In the genomic region with DNA sequence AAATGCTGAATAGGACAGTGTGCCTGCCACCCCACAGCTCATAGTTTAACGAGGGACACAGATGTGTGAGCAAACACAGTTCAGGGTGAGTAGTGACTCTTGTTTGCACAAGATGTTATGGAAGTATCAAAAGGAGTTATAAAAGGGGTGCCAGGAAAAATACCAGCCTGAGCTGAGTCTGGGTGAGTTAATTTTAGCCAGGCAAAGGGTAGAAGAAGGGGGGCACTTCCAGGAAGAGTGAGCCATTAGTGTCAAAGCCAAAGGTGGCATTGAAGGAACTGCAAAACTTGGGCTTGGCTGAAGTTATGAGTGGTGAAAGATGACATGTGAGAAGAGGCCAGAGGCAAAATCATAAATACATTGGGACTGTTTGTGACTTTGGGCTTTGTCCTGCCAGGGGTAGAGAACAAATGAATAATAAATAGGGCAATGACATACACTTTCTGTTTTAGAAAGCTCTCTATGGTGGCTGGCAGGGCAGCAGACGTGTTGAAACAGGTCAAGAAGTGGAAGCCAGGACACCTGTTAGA, we compare ENCODE assay signal across 14 cellular contexts. TPM values are rescaled to one million over a fixed set of nuclear protein-coding genes. Genes with fewer than 3 reads are reported as not detected.
DNase-seq lines count a peak whose midpoint lies in the region; ATAC-seq and TF ChIP-seq lines count a peak whose summit lies in the region.
"Had no signal": no experiment of that assay in that cellular context is flagged by ENCODE, and none has a peak within 500 bp of the region (broad histone marks: within the 10 kb centered on the region; RNA-seq: fewer than 3 reads in every experiment).

No MANE protein-coding gene starts in this region.

- no peaks in the 10 kb centered on the region for H3K9me3 ChIP-seq in lung (ENCODE audit: control insufficient read depth in 2 of 2, insufficient read depth in 1 of 2, low read length in 1 of 2)

- peak overlapping the region; percentile 71 for H3K27ac Mint-ChIP-seq in activated naive CD4-positive, alpha-beta T cell treated with anti-CD3 and anti-CD28 coated beads for 36 hours
- H3K27ac Mint-ChIP-seq in activated naive CD8-positive, alpha-beta T cell = peak overlapping the region; percentile 90
- H3K27ac Mint-ChIP-seq in type B pancreatic cell = peak overlapping the region; percentile 30

- peaks cover 38% of the 10 kb centered on the region for H3K4me1 Mint-ChIP-seq in activated naive CD4-positive, alpha-beta T cell treated with anti-CD3 and anti-CD28 coated beads for 36 hours (ENCODE audit: low read depth)
- H3K4me1 Mint-ChIP-seq in activated naive CD8-positive, alpha-beta T cell (ENCODE audit: low read depth) = peaks cover 42% of the 10 kb centered on the region
- peaks cover 24% of the 10 kb centered on the region for H3K4me1 Mint-ChIP-seq in type B pancreatic cell (ENCODE audit: unreplicated experiment)

- TF ChIP-seq CTCF in lung (IDR thresholded peaks at IDR 0.05; ENCODE audit: control extremely low read depth, extremely low read depth) (no peak), type B pancreatic cell (conservative IDR thresholded peaks at IDR 0.05) (no peak)

- H3K36me3 ChIP-seq in lung (ENCODE audit: control insufficient read depth in 2 of 2, insufficient read depth in 2 of 2, low read length in 2 of 2) = no peaks in the 10 kb centered on the region

- ATAC-seq in lung (ENCODE audit: insufficient read depth, low FRiP score) (no peak), GM19023 (IDR thresholded peaks at IDR 0.05; ENCODE audit: unreplicated experiment) (no peak), GM19455 (IDR thresholded peaks at IDR 0.05; ENCODE audit: unreplicated experiment) (no peak)
- ATAC-seq: stimulated activated naive B cell treated with anti-CD40 and anti-IgM and Interleukin-4, amounts not matched to agents 10 μg/mL and 1 μg/mL and 100 μg/mL, for 72 hours had no signal

- intact Hi-C loops in activated naive CD4-positive, alpha-beta T cell treated with anti-CD3 and anti-CD28 coated beads for 36 hours (cut with micrococcal nuclease) = loop anchor here (5.0 to 10.0 kb wide), 3 partner anchors 310 to 1613 kb away; partner anchors contain the start of genes COPS2 and LYSMD2

- H3K4me3 Mint-ChIP-seq in activated naive CD4-positive, alpha-beta T cell treated with anti-CD3 and anti-CD28 coated beads for 36 hours = no peak overlapping the region
- peak overlapping the region; percentile 94 for H3K4me3 Mint-ChIP-seq in activated naive CD8-positive, alpha-beta T cell
- peak overlapping the region; percentile 52 for H3K4me3 Mint-ChIP-seq in type B pancreatic cell

- no peaks in the 10 kb centered on the region for H3K27me3 Mint-ChIP-seq in activated naive CD4-positive, alpha-beta T cell treated with anti-CD3 and anti-CD28 coated beads for 36 hours (ENCODE audit: low read depth)
- no peaks in the 10 kb centered on the region for H3K27me3 Mint-ChIP-seq in activated naive CD8-positive, alpha-beta T cell
- no peaks in the 10 kb centered on the region for H3K27me3 Mint-ChIP-seq in type B pancreatic cell
- H3K27me3 Mint-ChIP-seq: stimulated activated naive B cell treated with anti-CD40 and anti-IgM and Interleukin-4, amounts not matched to agents 10 μg/mL and 1 μg/mL and 100 μg/mL, for 72 hours had no signal

- peaks cover 0 to 4% of the 10 kb centered on the region in 2 donors for H3K4me1 ChIP-seq in lung (ENCODE audit: control insufficient read depth in 2 of 2, insufficient read depth in 2 of 2, low read length in 2 of 2)

- peak; percentile 23 for DNase-seq in activated naive CD4-positive, alpha-beta T cell treated with anti-CD3 and anti-CD28 coated beads for 36 hours
- no peak for DNase-seq in activated naive CD4-positive, alpha-beta T cell (lab: John Stamatoyannopoulos, UW)
- no peak for DNase-seq in lung (ENCODE audit: low spot score)
- DNase-seq in type B pancreatic cell (ENCODE audit: extremely low spot score, unreplicated experiment) = no peak
- no peak for DNase-seq in T-helper 9 cell
- DNase-seq: AML-193; effector memory CD4-positive, alpha-beta T cell; H7; hippocampal formation; NCI-H226; stimulated activated naive B cell treated with anti-CD40 and anti-IgM and Interleukin-4, amounts not matched to agents 10 μg/mL and 1 μg/mL and 100 μg/mL, for 72 hours had no signal

- peaks cover 8% of the 10 kb centered on the region for H3K36me3 Mint-ChIP-seq in activated naive CD4-positive, alpha-beta T cell treated with anti-CD3 and anti-CD28 coated beads for 36 hours (ENCODE audit: low read depth)
- H3K36me3 Mint-ChIP-seq in activated naive CD8-positive, alpha-beta T cell = peaks cover 3% of the 10 kb centered on the region
- peaks cover 5% of the 10 kb centered on the region for H3K36me3 Mint-ChIP-seq in type B pancreatic cell

- WGBS in lung, 2 donors = 38 to 69% methylated on average over 2 of the region's 2 CpGs

- no peaks in the 10 kb centered on the region for H3K27me3 ChIP-seq in lung (ENCODE audit: control insufficient read depth, insufficient read depth)

- CTCF ChIA-PET in activated naive CD4-positive, alpha-beta T cell treated with anti-CD3 and anti-CD28 coated beads for 36 hours (lab: Charles Lee) = no interaction called here

- H3K9me3 Mint-ChIP-seq in activated naive CD4-positive, alpha-beta T cell treated with anti-CD3 and anti-CD28 coated beads for 36 hours = no peaks in the 10 kb centered on the region
- H3K9me3 Mint-ChIP-seq in activated naive CD8-positive, alpha-beta T cell (ENCODE audit: low read depth) = no peaks in the 10 kb centered on the region
- no peaks in the 10 kb centered on the region for H3K9me3 Mint-ChIP-seq in type B pancreatic cell
- H3K9me3 Mint-ChIP-seq: stimulated activated naive B cell treated with anti-CD40 and anti-IgM and Interleukin-4, amounts not matched to agents 10 μg/mL and 1 μg/mL and 100 μg/mL, for 72 hours had no signal

- peak overlapping the region; percentile 0 to 98 for H3K27ac ChIP-seq in lung (ENCODE audit: low read depth in 1 of 2, low read length in 1 of 2)

- no peak overlapping the region for H3K4me3 ChIP-seq in lung

RNA-seq across cellular contexts. Expression of gene SPPL2A, which starts 1.9 kb away (rescaled TPM):
- total RNA-seq in activated naive CD4-positive, alpha-beta T cell treated with anti-CD3 and anti-CD28 coated beads for 36 hours = 10 to 100 TPM; 37.7 to 41.6 TPM
- total RNA-seq in lung (100 to 1,000 TPM; 119 to 147 TPM), type B pancreatic cell (ENCODE audit: low replicate concordance) (72.4 and 86.3 TPM in 2 replicates)
- 100 to 1,000 TPM in 1 of 2 donors, 10 to 100 TPM in 1; 36.3 to 129 TPM for polyA plus RNA-seq in lung

Comparison
In these comparisons a context has a peak if more than half of its experiments do, and no peak if none do; other contexts are left out.
1. H3K27ac Mint-ChIP-seq: peak in every context shown above with its lines; median percentile 90 in activated naive CD8-positive, alpha-beta T cell; 71 in activated naive CD4-positive, alpha-beta T cell treated with anti-CD3 and anti-CD28 coated beads for 36 hours; 30 in type B pancreatic cell.